8 cellular contexts compared by ENCODE assay signal in genomic region chr11:95230054-95231034, GRCh38. TPM values are rescaled to one million over a fixed set of nuclear protein-coding genes. Genes with fewer than 3 reads are reported as not detected.
A peak's percentile ranks its signal among the peaks of the same experiment; 100 is the strongest.
DNase-seq lines count a peak whose midpoint lies in the region; ATAC-seq and TF ChIP-seq lines count a peak whose summit lies in the region.

No MANE protein-coding gene starts in this region.

- H3K4me2 ChIP-seq in DOHH2 (ENCODE audit: low read length) (peak overlapping the region; percentile 81), Loucy (ENCODE audit: low read depth, low read length, poor library complexity, severe bottlenecking) (peak overlapping the region; percentile 73)

- H3K36me3 Mint-ChIP-seq in activated CD8-positive, alpha-beta memory T cell treated with anti-CD3 and anti-CD28 coated beads, Interleukin-2, amount 10 ng/mL, durations not matched to agents 7 days and 5 days, result peaks cover 3% of the 10 kb centered on the region

- peaks cover 3% of the 10 kb centered on the region; the same call in 1 of the 2 replicates for H4K20me1 ChIP-seq in DOHH2 (ENCODE audit: control insufficient read depth, insufficient read depth, low read depth, low read length)
- H4K20me1 ChIP-seq in Loucy (ENCODE audit: insufficient read depth, low read length, poor library complexity, severe bottlenecking), result peaks cover 30% of the 10 kb centered on the region

- H3K36me3 ChIP-seq in DOHH2 (ENCODE audit: control insufficient read depth, low read length) (peaks cover 4% of the 10 kb centered on the region), Loucy (ENCODE audit: insufficient read depth, low read length) (no peaks in the 10 kb centered on the region), mucosa of descending colon (ENCODE audit: low read depth) (no peaks in the 10 kb centered on the region), thyroid gland (no peaks in the 10 kb centered on the region)

- 0 to 1% methylated on average over 25 to 41 of the region's 70 CpGs for WGBS in thyroid gland, 2 donors

- H3K4me1 ChIP-seq in DOHH2 (ENCODE audit: control insufficient read depth, low read length) (peaks cover 30% of the 10 kb centered on the region), Loucy (ENCODE audit: insufficient read depth, low read length, poor library complexity, severe bottlenecking) (peaks cover 55% of the 10 kb centered on the region), mucosa of descending colon (ENCODE audit: low read depth) (peaks cover 6% of the 10 kb centered on the region), thyroid gland (peaks cover 12 to 21% of the 10 kb centered on the region in 2 donors)

- H3K27ac ChIP-seq in DOHH2 (ENCODE audit: low read depth, low read length) (peak overlapping the region; percentile 23; the same call in 1 of the 2 replicates), thyroid gland (peak overlapping the region; percentile 79 to 95 (median 86))

- H3K9me3 ChIP-seq in DOHH2 (ENCODE audit: control insufficient read depth, insufficient read depth, low read length), result no peaks in the 10 kb centered on the region
- H3K9me3 ChIP-seq in Loucy (ENCODE audit: insufficient read depth, low read depth, low read length), result no peaks in the 10 kb centered on the region
- no peaks in the 10 kb centered on the region for H3K9me3 ChIP-seq in mucosa of descending colon
- no peaks in the 10 kb centered on the region for H3K9me3 ChIP-seq in thyroid gland

- peak in 1 of 2 donors; percentile 5 for TF ChIP-seq POLR2A in thyroid gland (IDR thresholded peaks at IDR 0.05)

- peak overlapping the region; percentile 82 for H3K9ac ChIP-seq in Loucy (ENCODE audit: low read depth, low read length, poor library complexity, severe bottlenecking)

- H3K9me3 Mint-ChIP-seq in activated CD8-positive, alpha-beta memory T cell treated with anti-CD3 and anti-CD28 coated beads, Interleukin-2, amount 10 ng/mL, durations not matched to agents 7 days and 5 days (ENCODE audit: low read depth), result no peaks in the 10 kb centered on the region

- H3K27ac Mint-ChIP-seq in activated CD8-positive, alpha-beta memory T cell treated with anti-CD3 and anti-CD28 coated beads, Interleukin-2, amount 10 ng/mL, durations not matched to agents 7 days and 5 days, result peak overlapping the region; percentile 75

- H3K4me3 Mint-ChIP-seq in activated CD8-positive, alpha-beta memory T cell treated with anti-CD3 and anti-CD28 coated beads, Interleukin-2, amount 10 ng/mL, durations not matched to agents 7 days and 5 days, result peak overlapping the region; percentile 84

- H3K9me2 ChIP-seq in DOHH2 (replicated peaks; ENCODE audit: control insufficient read depth, low read length) (no peaks in the 10 kb centered on the region), Loucy (replicated peaks; ENCODE audit: low read depth, low read length) (no peaks in the 10 kb centered on the region)

- peak; percentile 52 for DNase-seq in activated CD8-positive, alpha-beta memory T cell treated with anti-CD3 and anti-CD28 coated beads, Interleukin-2, amount 10 ng/mL, durations not matched to agents 7 days and 5 days
- DNase-seq in epithelial cell of proximal tubule (ENCODE audit: low read depth) (no peak), mucosa of descending colon (peak in 2 of 3 donors; percentile 32 to 59), thyroid gland (peak; percentile 20 to 33), NCI-H2029 (lab: John Stamatoyannopoulos, UW) (no peak)

- ATAC-seq in GM21825 (IDR thresholded peaks at IDR 0.05; ENCODE audit: unreplicated experiment) (peak; percentile 12), mucosa of descending colon (peak; percentile 20)
- ATAC-seq in activated CD8-positive, alpha-beta memory T cell treated with anti-CD3 and anti-CD28 coated beads, Interleukin-2, amount 10 ng/mL, durations not matched to agents 7 days and 5 days, result peak; percentile 3

- H3F3A ChIP-seq in DOHH2 (ENCODE audit: control insufficient read depth, insufficient read depth), result 0 out of 2 replicates have a peak, but pooled peaks cover 3% of the 10 kb centered on the region
- no peaks in the 10 kb centered on the region for H3F3A ChIP-seq in Loucy (ENCODE audit: low read depth)

- H3K27me3 ChIP-seq in DOHH2 (ENCODE audit: control insufficient read depth, low read length) (no peaks in the 10 kb centered on the region), Loucy (ENCODE audit: insufficient read depth, low read length, poor library complexity, severe bottlenecking) (no peaks in the 10 kb centered on the region), thyroid gland (no peaks in the 10 kb centered on the region)

- no peak for TF ChIP-seq CTCF in DOHH2 (IDR thresholded peaks at IDR 0.05; ENCODE audit: low read depth, low read length, poor library complexity, severe bottlenecking)
- no peak for TF ChIP-seq CTCF in Loucy (conservative IDR thresholded peaks at IDR 0.05; ENCODE audit: low read length)
- TF ChIP-seq CTCF in epithelial cell of proximal tubule (conservative IDR thresholded peaks at IDR 0.05; ENCODE audit: low read depth, low read length), result no peak
- TF ChIP-seq CTCF in mucosa of descending colon (IDR thresholded peaks at IDR 0.05), result no peak
- TF ChIP-seq CTCF in thyroid gland (IDR thresholded peaks at IDR 0.05), result no peak

- H3K4me3 ChIP-seq in DOHH2 (ENCODE audit: low read length) (peak overlapping the region; percentile 95), Loucy (ENCODE audit: low read length, poor library complexity, severe bottlenecking) (peak overlapping the region; percentile 98), epithelial cell of proximal tubule (ENCODE audit: low read depth, low read length) (peak overlapping the region; percentile 81), mucosa of descending colon (peak overlapping the region; percentile 69), thyroid gland (replicated peaks in 1 of 3) (peak overlapping the region; percentile 23 to 88 (median 73))

- peaks cover 16% of the 10 kb centered on the region for H3K27me3 Mint-ChIP-seq in activated CD8-positive, alpha-beta memory T cell treated with anti-CD3 and anti-CD28 coated beads, Interleukin-2, amount 10 ng/mL, durations not matched to agents 7 days and 5 days

- intact Hi-C loops in mucosa of descending colon (cut with DNase I, micrococcal nuclease) (no loop called here), thyroid gland (cut with DNase I) (no loop called here)

- H3K79me2 ChIP-seq in DOHH2 (ENCODE audit: control insufficient read depth, low read length) (peaks cover 55% of the 10 kb centered on the region), Loucy (ENCODE audit: insufficient read depth, low read length) (peaks cover 54% of the 10 kb centered on the region)

- peaks cover 27% of the 10 kb centered on the region for H3K4me1 Mint-ChIP-seq in activated CD8-positive, alpha-beta memory T cell treated with anti-CD3 and anti-CD28 coated beads, Interleukin-2, amount 10 ng/mL, durations not matched to agents 7 days and 5 days

- H2AFZ ChIP-seq in Loucy (ENCODE audit: low read length), result peak overlapping the region; percentile 57

- CTCF ChIA-PET in activated CD8-positive, alpha-beta memory T cell treated with anti-CD3 and anti-CD28 coated beads, Interleukin-2, amount 10 ng/mL, durations not matched to agents 7 days and 5 days (lab: Charles Lee), result interaction anchor here (1.0 to 3.0 kb wide), 13 partner anchors 12 to 559 kb away, joined by 3 to 26 read pairs (median 5); partner anchors contain the start of gene FAM76B

RNA-seq across cellular contexts. Expression of gene SESN3, which starts 0.7 kb away (rescaled TPM):
- 10 to 100 TPM in 1 of 2 experiments, 1 to 10 TPM in 1; 9.3 to 24.3 TPM for total RNA-seq in activated CD8-positive, alpha-beta memory T cell treated with anti-CD3 and anti-CD28 coated beads, Interleukin-2, amount 10 ng/mL, durations not matched to agents 7 days and 5 days
- total RNA-seq in epithelial cell of proximal tubule, result 1.6 and 4.9 TPM in 2 replicates
- total RNA-seq in mucosa of descending colon, result 10 to 100 TPM; 13.8 to 26.1 (median 17.5) TPM
- 10 to 100 TPM; 54.3 to 82.2 (median 71.8) TPM for total RNA-seq in thyroid gland

Comparison
In these comparisons a context has a peak if more than half of its experiments do, and no peak if none do; other contexts are left out.
1. DNase-seq: peak in activated CD8-positive, alpha-beta memory T cell treated with anti-CD3 and anti-CD28 coated beads, Interleukin-2, amount 10 ng/mL, durations not matched to agents 7 days and 5 days (single experiment), mucosa of descending colon (2 of 3) and thyroid gland (2 of 2); none in epithelial cell of proximal tubule (single experiment) and NCI-H2029 (single experiment).
2. Peak in every context shown above with its lines, with median percentiles within 50 percentile points of each other: H3K4me3 ChIP-seq and ATAC-seq.